In genomic region chr7:1021931-1022330, GRCh38 we compare ENCODE assay signal across 22 cellular contexts. TPM values are rescaled to one million over a fixed set of nuclear protein-coding genes. Genes with fewer than 3 reads are reported as not detected.
DNase-seq lines count a peak whose midpoint lies in the region; ATAC-seq, FAIRE-seq and TF ChIP-seq lines count a peak whose summit lies in the region.
"Had no signal": no experiment of that assay in that cellular context is flagged by ENCODE, and none has a peak within 500 bp of the region (broad histone marks: within the 10 kb centered on the region; RNA-seq: fewer than 3 reads in every experiment).

No MANE protein-coding gene starts in this region.

- peaks cover 0 to 5% (median 0%) of the 10 kb centered on the region in 3 donors for H3K27me3 Mint-ChIP-seq in naive B cell
- H3K27me3 Mint-ChIP-seq in CD4-positive, alpha-beta memory T cell: no peaks in the 10 kb centered on the region
- H3K27me3 Mint-ChIP-seq: CD4-positive, CD25-positive, alpha-beta regulatory T cell had no signal

- peaks cover 90% of the 10 kb centered on the region for H3K36me3 ChIP-seq in DOHH2 (ENCODE audit: control insufficient read depth, low read length)
- peaks cover 7 to 13% of the 10 kb centered on the region in 2 experiments; a peak in 3 of 4 replicates for H3K36me3 ChIP-seq in GM12878 (ENCODE audit: control insufficient read depth in 2 of 2, insufficient read depth in 2 of 2, low read length in 1 of 2)
- H3K36me3 ChIP-seq in CD4-positive, alpha-beta memory T cell (ENCODE audit: insufficient read depth, low read length): no peaks in the 10 kb centered on the region

- TF ChIP-seq EP300 in GM12878 (IDR thresholded peaks at IDR 0.05; ENCODE audit: borderline replicate concordance in 1 of 2, control insufficient read depth in 1 of 2, low read depth in 2 of 2, low read length in 2 of 2): no peak

- H3K79me2 ChIP-seq in DOHH2 (ENCODE audit: control insufficient read depth, low read length) (peaks cover 93% of the 10 kb centered on the region), GM12878 (ENCODE audit: control insufficient read depth, insufficient read depth, low read length) (peaks cover 66% of the 10 kb centered on the region)

- H3K27ac ChIP-seq in DOHH2 (ENCODE audit: low read depth, low read length) (peak overlapping the region; percentile 98; the same call in 1 of the 2 replicates), GM12878 (ENCODE audit: control insufficient read depth, insufficient read depth) (no peak overlapping the region)
- H3K27ac ChIP-seq in CD4-positive, alpha-beta memory T cell (ENCODE audit: low read depth, low read length): no peak overlapping the region
- H3K27ac ChIP-seq: GM23248 had no signal

- RAD21 ChIA-PET in GM12878 (lab: Charles Lee; ENCODE audit: unreplicated experiment): interaction anchor here (1.9 to 6.6 kb wide), 3 partner anchors 28 to 44 kb away, joined by 7 to 59 read pairs (median 45); no protein-coding TSS in a partner anchor

- FAIRE-seq in GM12878 (lab: Jason Lieb, UNC): no peak
- peak; percentile 90 for FAIRE-seq in urothelium cell line (lab: Jason Lieb, UNC)
- FAIRE-seq: GM18507 had no signal

- 98% methylated on average over 25 of the region's 25 CpGs for WGBS in GM12878 (ENCODE audit: insufficient coverage, insufficient replicate concordance, low lambda C conversion rate, missing lambda C conversion rate)

- H3K9me2 ChIP-seq in DOHH2 (replicated peaks; ENCODE audit: control insufficient read depth, low read length): no peaks in the 10 kb centered on the region
- H3K9me2 ChIP-seq: SK-N-SH had no signal

- peaks cover 3 to 21% of the 10 kb centered on the region in 2 donors for H3K36me3 Mint-ChIP-seq in naive B cell
- peaks cover 21 to 28% of the 10 kb centered on the region in 2 donors for H3K36me3 Mint-ChIP-seq in CD4-positive, alpha-beta memory T cell

- DNase-seq in GM12878 (ENCODE audit: low read depth, low spot score) (no peak), naive B cell (no peak), urothelium cell line (ENCODE audit: low spot score) (no peak), C1 segment of cervical spinal cord (lab: John Stamatoyannopoulos, UW) (no peak), CD1c-positive myeloid dendritic cell (ENCODE audit: extremely low spot score) (no peak)
- no peak for DNase-seq in CD4-positive, alpha-beta memory T cell
- DNase-seq: ACHN; CD4-positive, CD25-positive, alpha-beta regulatory T cell; DND-41; GM23248; KG1; NCI-H1092 treated with DMSO at 0.1 percent for 48 hours; NCI-H146; NCI-H2029 treated with DMSO at 0.1 percent for 48 hours; NCI-H226; NCI-H510A treated with DMSO at 0.1 percent for 48 hours; NCI-H748 treated with DMSO at 0.1 percent for 48 hours; SIG-M5; SK-N-SH had no signal

- H3K9me3 ChIP-seq in DOHH2 (ENCODE audit: control insufficient read depth, insufficient read depth, low read length): no peaks in the 10 kb centered on the region; the same call in 1 of the 2 replicates
- peaks cover 11% of the 10 kb centered on the region; the same call in 2 of the 3 replicates for H3K9me3 ChIP-seq in GM12878 (replicated peaks; ENCODE audit: control insufficient read depth, insufficient read depth, low read length)
- peaks cover 0 to 7% of the 10 kb centered on the region in 2 donors for H3K9me3 ChIP-seq in CD4-positive, alpha-beta memory T cell (ENCODE audit: control insufficient read depth in 1 of 2, low read length in 2 of 2)
- H3K9me3 ChIP-seq: SK-N-SH had no signal

- TF ChIP-seq POLR2A in GM12878 (IDR thresholded peaks at IDR 0.05; ENCODE audit: low read depth, low read length): peak; percentile 25; the same call in 1 of the 2 replicates

- no peak overlapping the region for H2AFZ ChIP-seq in GM12878 (ENCODE audit: control insufficient read depth, low read depth, low read length)
- H2AFZ ChIP-seq: GM23248 had no signal

- H3K9ac ChIP-seq in GM12878 (ENCODE audit: control insufficient read depth, insufficient read depth, low read length): no peak overlapping the region
- H3K9ac ChIP-seq: GM23248, SK-N-SH had no signal

- peaks cover 0 to 7% (median 0%) of the 10 kb centered on the region in 7 donors for H3K9me3 Mint-ChIP-seq in naive B cell
- H3K9me3 Mint-ChIP-seq in CD4-positive, alpha-beta memory T cell: peaks cover 0 to 17% (median 2%) of the 10 kb centered on the region in 8 donors

- in situ Hi-C loops in GM12878 (cut with MboI): no loop called here

- H3K27ac Mint-ChIP-seq in naive B cell: peak overlapping the region in 5 of 6 donors; percentile 99 to 100 (median 100)
- H3K27ac Mint-ChIP-seq in CD4-positive, alpha-beta memory T cell: peak overlapping the region in 1 of 7 donors; percentile 57
- H3K27ac Mint-ChIP-seq: CD4-positive, CD25-positive, alpha-beta regulatory T cell had no signal

- intact Hi-C loops in GM12878 (cut with micrococcal nuclease; ENCODE audit: unreplicated experiment): no loop called here
- intact Hi-C loops in CD4-positive, alpha-beta memory T cell (cut with micrococcal nuclease): no loop called here

- H3K4me2 ChIP-seq in DOHH2 (ENCODE audit: low read length) (peak overlapping the region; percentile 89), GM12878 (ENCODE audit: control insufficient read depth, insufficient read depth) (no peak overlapping the region)
- H3K4me2 ChIP-seq: SK-N-SH had no signal

- peaks cover 34% of the 10 kb centered on the region for H4K20me1 ChIP-seq in DOHH2 (ENCODE audit: control insufficient read depth, insufficient read depth, low read depth, low read length)
- H4K20me1 ChIP-seq in GM12878 (ENCODE audit: control insufficient read depth, insufficient read depth): no peaks in the 10 kb centered on the region

- POLR2A ChIA-PET in GM12878 (lab: Charles Lee): interaction anchor here (0.6 kb wide), 1 partner anchor 64 kb away, joined by 3 read pairs; no protein-coding TSS in a partner anchor
- POLR2A ChIA-PET in CD4-positive, alpha-beta memory T cell (lab: Charles Lee; ENCODE audit: partially characterized antibody): no interaction called here

- H3F3A ChIP-seq in DOHH2 (ENCODE audit: control insufficient read depth, insufficient read depth): peaks cover 44% of the 10 kb centered on the region

- H3K4me3 Mint-ChIP-seq in naive B cell: peak overlapping the region in 1 of 8 donors; percentile 82
- H3K4me3 Mint-ChIP-seq in CD4-positive, alpha-beta memory T cell: no peak overlapping the region

- TF ChIP-seq CTCF in DOHH2 (IDR thresholded peaks at IDR 0.05; ENCODE audit: low read depth, low read length, poor library complexity, severe bottlenecking): no peak
- no peak for TF ChIP-seq CTCF in GM12878 (IDR thresholded peaks at IDR 0.05 in 2 of 3, conservative IDR thresholded peaks at IDR 0.05 in 1 of 3; ENCODE audit: control insufficient read depth in 2 of 3, extremely low read depth in 1 of 3, insufficient read depth in 1 of 3, low read depth in 3 of 3, low read length in 3 of 3)

- H3K4me3 ChIP-seq in DOHH2 (ENCODE audit: low read length) (peak overlapping the region; percentile 91), GM12878 (no peak overlapping the region)
- H3K4me3 ChIP-seq in CD4-positive, alpha-beta memory T cell (ENCODE audit: low read length in 2 of 2): no peak overlapping the region
- H3K4me3 ChIP-seq: GM23248, HAP-1 had no signal

- H3K27me3 ChIP-seq in DOHH2 (ENCODE audit: control insufficient read depth, low read length): no peaks in the 10 kb centered on the region
- no peaks in the 10 kb centered on the region for H3K27me3 ChIP-seq in GM12878 (replicated peaks in 1 of 2; ENCODE audit: control insufficient read depth in 2 of 2, insufficient read depth in 2 of 2, low read length in 1 of 2)
- H3K27me3 ChIP-seq in CD4-positive, alpha-beta memory T cell (ENCODE audit: insufficient read depth, low read length): no peaks in the 10 kb centered on the region

- SMC1A ChIA-PET in GM12878 (lab: Charles Lee; ENCODE audit: uncharacterized antibody, unreplicated experiment): interaction anchor here (2.3 to 9.0 kb wide), 2 partner anchors 27 to 44 kb away, joined by 8 to 71 read pairs; no protein-coding TSS in a partner anchor

- ATAC-seq in GM12878: no peak
- ATAC-seq in naive B cell (ENCODE audit: low read depth in 2 of 2): no peak

- H3K4me1 ChIP-seq in DOHH2 (ENCODE audit: control insufficient read depth, low read length) (peaks cover 85% of the 10 kb centered on the region), GM12878 (ENCODE audit: control insufficient read depth, insufficient read depth, low read length) (peaks cover 35% of the 10 kb centered on the region)
- peaks cover 3% of the 10 kb centered on the region for H3K4me1 ChIP-seq in CD4-positive, alpha-beta memory T cell (ENCODE audit: insufficient read depth, low read length)

- BruUV-seq in GM12878 (replicated peaks; lab: Mats Ljungman, UMichigan): no TSS peak

- CTCF ChIA-PET in GM12878 (lab: Yijun Ruan, JAX): interaction anchor here (1.0 to 6.7 kb wide), 3 partner anchors 28 to 43 kb away, joined by 3 to 85 read pairs (median 74); no protein-coding TSS in a partner anchor
- CTCF ChIA-PET in CD4-positive, alpha-beta memory T cell (lab: Charles Lee; ENCODE audit: partially characterized antibody): interaction anchor here (1.5 to 2.0 kb wide), 3 partner anchors 27 to 43 kb away, joined by 4 to 8 read pairs (median 5); no protein-coding TSS in a partner anchor

- TF ChIP-seq RAD21 in GM12878 (IDR thresholded peaks at IDR 0.05; ENCODE audit: insufficient read depth, low read depth, low read length): no peak

- peaks cover 51 to 69% (median 63%) of the 10 kb centered on the region in 3 donors for H3K4me1 Mint-ChIP-seq in naive B cell
- peaks cover 8 to 33% (median 16%) of the 10 kb centered on the region in 4 donors for H3K4me1 Mint-ChIP-seq in CD4-positive, alpha-beta memory T cell

RNA-seq across cellular contexts. Expression of gene GPR146, which starts 22.4 kb away (rescaled TPM):
- 30.0 and 31.5 TPM in 2 replicates for total RNA-seq in GM12878 (2013; cell fraction: nucleolus; rRNA removed)
- total RNA-seq in GM12878 (2014; rRNA removed): 0.65 and 0.68 TPM in 2 replicates
- 0.36 and 0.92 TPM in 2 replicates for total RNA-seq in GM12878 (2014; rRNA removed; fragmentation: Illumina TruSeq; extraction: Trizol)
- total RNA-seq in GM12878 (2021): 0.51 and 1.1 TPM in 2 replicates
- polyA plus RNA-seq in GM12878 (2011; ENCODE audit: low read depth): 3.5 TPM
- 9.0 and 12.0 TPM in 2 replicates for polyA plus RNA-seq in GM12878 (2011; rRNA removed)
- polyA plus RNA-seq in GM12878 (2011; cell fraction: cytosol; rRNA removed): 12.9 and 14.2 TPM in 2 replicates
- polyA plus RNA-seq in GM12878 (2011; cell fraction: nucleus; rRNA removed): 18.1 and 26.9 TPM in 2 replicates
- polyA plus RNA-seq in GM12878 (2012): 5.0 and 11.4 TPM in 2 replicates
- 0.19 TPM in 1 of 2 replicates, not detected in the other for polyA plus RNA-seq in GM12878 (2014; fragmentation: Illumina TruSeq; extraction: Trizol)
- not detected for polyA plus RNA-seq in GM12878 (2014; fragmentation: Nextera tagmentation; extraction: Ambion mirVana)
- polyA plus RNA-seq in GM12878 (2014; rRNA removed): 0.50 and 0.80 TPM in 2 replicates
- 1 to 10 TPM in 1 of 2 experiments, under 1 TPM in 1; 0.56 to 1.0 TPM for polyA plus RNA-seq in GM12878 (2016; fragmentation: Nextera tagmentation; extraction: Ambion mirVana)
- polyA minus RNA-seq in GM12878 (2011; rRNA and poly(A)+ RNA removed): 11.6 and 21.0 TPM in 2 replicates
- 2.2 and 3.7 TPM in 2 replicates for polyA minus RNA-seq in GM12878 (2011; cell fraction: cytosol; rRNA and poly(A)+ RNA removed)
- 6.0 and 13.7 TPM in 2 replicates for polyA minus RNA-seq in GM12878 (2011; cell fraction: nucleus; rRNA and poly(A)+ RNA removed)
- polyA plus RNA-seq in naive B cell (ENCODE audit: low read depth in 6 of 6): 1 to 10 TPM; 2.0 to 9.7 (median 3.9) TPM
- 10 to 100 TPM in 1 of 2 experiments, 1 to 10 TPM in 1; 8.8 to 10.1 TPM for total RNA-seq in CD4-positive, alpha-beta memory T cell
- 10 to 100 TPM; 10.0 to 22.2 TPM for polyA plus RNA-seq in CD4-positive, alpha-beta memory T cell

RNA-seq across cellular contexts. Expression of gene CYP2W1, which starts 39.0 kb away (rescaled TPM):
- not detected in 2 replicates for total RNA-seq in GM12878 (2013; cell fraction: nucleolus; rRNA removed)
- total RNA-seq in GM12878 (2014; rRNA removed) (not detected in 2 replicates), GM12878 (2014; rRNA removed; fragmentation: Illumina TruSeq; extraction: Trizol) (not detected in 2 replicates), GM12878 (2021) (not detected in 2 replicates)
- polyA plus RNA-seq in GM12878 (2011; ENCODE audit: low read depth): not detected
- polyA plus RNA-seq in GM12878 (2011; rRNA removed) (not detected in 2 replicates), GM12878 (2014; fragmentation: Illumina TruSeq; extraction: Trizol) (not detected in 2 replicates), GM12878 (2014; fragmentation: Nextera tagmentation; extraction: Ambion mirVana) (not detected), GM12878 (2014; rRNA removed) (not detected in 2 replicates), GM12878 (2016; fragmentation: Nextera tagmentation; extraction: Ambion mirVana) (not detected), naive B cell (ENCODE audit: low read depth in 6 of 6) (not detected)
- polyA plus RNA-seq in GM12878 (2011; cell fraction: cytosol; rRNA removed): not detected in 2 replicates
- 0.04 and 0.07 TPM in 2 replicates for polyA plus RNA-seq in GM12878 (2011; cell fraction: nucleus; rRNA removed)
- not detected in 2 replicates for polyA plus RNA-seq in GM12878 (2012)
- not detected in 2 replicates for polyA minus RNA-seq in GM12878 (2011; rRNA and poly(A)+ RNA removed)
- not detected in 2 replicates for polyA minus RNA-seq in GM12878 (2011; cell fraction: cytosol; rRNA and poly(A)+ RNA removed)
- polyA minus RNA-seq in GM12878 (2011; cell fraction: nucleus; rRNA and poly(A)+ RNA removed): not detected in 2 replicates
- not detected for total RNA-seq in CD4-positive, alpha-beta memory T cell
- not detected for polyA plus RNA-seq in CD4-positive, alpha-beta memory T cell
- total RNA-seq: CD4-positive, CD25-positive, alpha-beta regulatory T cell; GM23248 had no signal
- polyA plus RNA-seq: CD4-positive, CD25-positive, alpha-beta regulatory T cell; GM23248 had no signal

RNA-seq across cellular contexts. Expression of gene COX19, which starts 46.6 kb away (rescaled TPM):
- 117 and 121 TPM in 2 replicates for total RNA-seq in GM12878 (2013; cell fraction: nucleolus; rRNA removed)
- total RNA-seq in GM12878 (2014; rRNA removed) (10.2 and 12.5 TPM in 2 replicates), GM12878 (2014; rRNA removed; fragmentation: Illumina TruSeq; extraction: Trizol) (9.5 and 11.4 TPM in 2 replicates), GM12878 (2021) (8.6 and 9.0 TPM in 2 replicates)
- polyA plus RNA-seq in GM12878 (2011; ENCODE audit: low read depth): 4.5 TPM
- polyA plus RNA-seq in GM12878 (2011; rRNA removed) (15.9 and 17.0 TPM in 2 replicates), GM12878 (2014; fragmentation: Illumina TruSeq; extraction: Trizol) (7.0 and 12.4 TPM in 2 replicates), GM12878 (2014; fragmentation: Nextera tagmentation; extraction: Ambion mirVana) (1 to 10 TPM; 3.7 to 6.6 TPM), GM12878 (2014; rRNA removed) (8.9 and 10.2 TPM in 2 replicates), GM12878 (2016; fragmentation: Nextera tagmentation; extraction: Ambion mirVana) (10 to 100 TPM; 15.0 to 17.9 TPM), naive B cell (ENCODE audit: low read depth in 6 of 6) (10 to 100 TPM; 22.6 to 34.5 (median 27.0) TPM)
- 10.8 and 11.2 TPM in 2 replicates for polyA plus RNA-seq in GM12878 (2011; cell fraction: cytosol; rRNA removed)
- polyA plus RNA-seq in GM12878 (2011; cell fraction: nucleus; rRNA removed): 22.4 and 24.8 TPM in 2 replicates
- polyA plus RNA-seq in GM12878 (2012): 6.9 and 7.6 TPM in 2 replicates
- polyA minus RNA-seq in GM12878 (2011; rRNA and poly(A)+ RNA removed): 11.1 and 20.0 TPM in 2 replicates
- polyA minus RNA-seq in GM12878 (2011; cell fraction: cytosol; rRNA and poly(A)+ RNA removed): 2.1 and 2.7 TPM in 2 replicates
- 11.1 and 16.1 TPM in 2 replicates for polyA minus RNA-seq in GM12878 (2011; cell fraction: nucleus; rRNA and poly(A)+ RNA removed)
- total RNA-seq in CD4-positive, alpha-beta memory T cell: 10 to 100 TPM; 46.2 to 50.0 TPM
- 10 to 100 TPM; 20.5 to 20.8 TPM for polyA plus RNA-seq in CD4-positive, alpha-beta memory T cell
